21 cellular contexts compared by ENCODE assay signal in the genomic region with DNA sequence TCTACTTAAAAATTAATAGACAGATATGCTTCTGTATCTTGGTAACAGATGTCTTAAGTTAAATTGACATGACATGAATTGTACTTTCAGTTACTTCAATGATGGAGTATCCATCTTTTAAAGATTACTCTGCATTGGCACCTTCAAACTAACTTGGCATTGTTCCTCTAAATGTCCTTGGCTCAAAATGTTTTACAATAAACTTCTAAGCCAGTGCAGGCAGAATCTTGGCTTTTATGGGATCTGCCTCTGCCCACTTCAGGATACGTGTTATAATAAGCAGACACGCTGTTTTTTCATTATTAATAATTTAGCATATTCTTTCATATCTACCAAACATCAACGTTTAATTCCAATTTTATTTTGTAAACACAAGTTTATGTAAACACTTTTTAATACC.
DNase-seq lines count a peak whose midpoint lies in the region; ATAC-seq, FAIRE-seq and TF ChIP-seq lines count a peak whose summit lies in the region.
"Had no signal": no experiment of that assay in that cellular context is flagged by ENCODE, and none has a peak within 500 bp of the region (broad histone marks: within the 10 kb centered on the region; RNA-seq: fewer than 3 reads in every experiment).

No MANE protein-coding gene starts in this region.

- ATAC-seq in Right ventricle myocardium inferior (peak; percentile 31), right cardiac atrium (no peak), gastroesophageal sphincter (no peak)
- no peak for ATAC-seq in activated T-helper 17 cell treated with anti-CD3 and anti-CD28 coated beads, Interleukin-2, amount 50 U/mL, for 72 hours (replicated peaks)
- ATAC-seq: A549 had no signal

- H3K27me3 ChIP-seq in right cardiac atrium (ENCODE audit: control insufficient read depth, insufficient read depth) (no peaks in the 10 kb centered on the region), gastroesophageal sphincter (no peaks in the 10 kb centered on the region), stomach smooth muscle (ENCODE audit: control insufficient read depth in 1 of 2, insufficient read depth in 2 of 2, low read length in 2 of 2) (no peaks in the 10 kb centered on the region)

- H3K4me1 ChIP-seq in right cardiac atrium (ENCODE audit: control insufficient read depth, insufficient read depth, low read length) (no peaks in the 10 kb centered on the region), gastroesophageal sphincter (peaks cover 0 to 35% (median 0%) of the 10 kb centered on the region in 3 donors), stomach smooth muscle (ENCODE audit: control insufficient read depth, insufficient read depth, low read length) (peaks cover 2% of the 10 kb centered on the region)
- H3K4me1 ChIP-seq: A549, HAP-1 had no signal

- 47% methylated on average over 3 of the region's 3 CpGs for WGBS in right cardiac atrium
- WGBS in gastroesophageal sphincter (ENCODE audit: low coverage in 1 of 2), 2 donors: 21 to 25% methylated on average over 3 of the region's 3 CpGs

- intact Hi-C loops in Right ventricle myocardium inferior (cut with DNase I) (no loop called here), right cardiac atrium (cut with DNase I) (no loop called here)

- no peak for TF ChIP-seq POLR2A in gastroesophageal sphincter (IDR thresholded peaks at IDR 0.05)

- H3K27me3 Mint-ChIP-seq in activated T-helper 17 cell treated with anti-CD3 and anti-CD28 coated beads, Interleukin-2, amount 50 U/mL, for 72 hours: no peaks in the 10 kb centered on the region
- H3K27me3 Mint-ChIP-seq: CD4-positive, alpha-beta T cell had no signal

- H3K36me3 Mint-ChIP-seq in activated T-helper 17 cell treated with anti-CD3 and anti-CD28 coated beads, Interleukin-2, amount 50 U/mL, for 72 hours (ENCODE audit: low read depth): no peaks in the 10 kb centered on the region

- H3K9me3 ChIP-seq in right cardiac atrium (ENCODE audit: control insufficient read depth, low read length): no peaks in the 10 kb centered on the region
- H3K9me3 ChIP-seq in gastroesophageal sphincter: no peaks in the 10 kb centered on the region
- H3K9me3 ChIP-seq in stomach smooth muscle (ENCODE audit: control insufficient read depth in 2 of 2, low read length in 2 of 2): no peaks in the 10 kb centered on the region
- H3K9me3 ChIP-seq: A549 had no signal

- DNase-seq in Right ventricle myocardium inferior (ENCODE audit: missing footprints): no peak
- no peak for DNase-seq in right cardiac atrium
- DNase-seq in pons (ENCODE audit: low spot score): peak; percentile 12
- DNase-seq in urothelium cell line (ENCODE audit: low spot score): no peak
- no peak for DNase-seq in NCI-H187 treated with DMSO at 0.1 percent for 48 hours (lab: John Stamatoyannopoulos, UW)
- DNase-seq: AML-193; CD4-positive, alpha-beta T cell; DMS153; DMS79; GDM1; GM23248 had no signal

- H3K4me3 ChIP-seq in right cardiac atrium (ENCODE audit: low read length): no peak overlapping the region
- no peak overlapping the region for H3K4me3 ChIP-seq in gastroesophageal sphincter
- H3K4me3 ChIP-seq in stomach smooth muscle (ENCODE audit: low read length in 2 of 2): no peak overlapping the region
- H3K4me3 ChIP-seq: A549, GM23248, HAP-1 had no signal

- no peaks in the 10 kb centered on the region for H3K36me3 ChIP-seq in gastroesophageal sphincter
- H3K36me3 ChIP-seq in stomach smooth muscle (ENCODE audit: control insufficient read depth in 2 of 2, insufficient read depth in 2 of 2, low read length in 2 of 2): no peaks in the 10 kb centered on the region
- H3K36me3 ChIP-seq: HAP-1 had no signal

- FAIRE-seq in urothelium cell line (lab: Jason Lieb, UNC): no peak
- FAIRE-seq: A549, GM12892, GM18507, HTR-8/SVneo had no signal

- no peaks in the 10 kb centered on the region for H3K4me1 Mint-ChIP-seq in activated T-helper 17 cell treated with anti-CD3 and anti-CD28 coated beads, Interleukin-2, amount 50 U/mL, for 72 hours

- no peak overlapping the region for H3K4me3 Mint-ChIP-seq in activated T-helper 17 cell treated with anti-CD3 and anti-CD28 coated beads, Interleukin-2, amount 50 U/mL, for 72 hours
- H3K4me3 Mint-ChIP-seq: CD4-positive, alpha-beta T cell had no signal

- peaks cover 5% of the 10 kb centered on the region for H3K9me3 Mint-ChIP-seq in activated T-helper 17 cell treated with anti-CD3 and anti-CD28 coated beads, Interleukin-2, amount 50 U/mL, for 72 hours
- H3K9me3 Mint-ChIP-seq: CD4-positive, alpha-beta T cell had no signal

- TF ChIP-seq EP300 in gastroesophageal sphincter (IDR thresholded peaks at IDR 0.05): no peak

- no peak overlapping the region for H3K9ac ChIP-seq in stomach smooth muscle (ENCODE audit: low read length in 2 of 2)
- H3K9ac ChIP-seq: GM23248 had no signal

- TF ChIP-seq CTCF in gastroesophageal sphincter (IDR thresholded peaks at IDR 0.05): no peak

- no peak overlapping the region for H3K27ac Mint-ChIP-seq in activated T-helper 17 cell treated with anti-CD3 and anti-CD28 coated beads, Interleukin-2, amount 50 U/mL, for 72 hours
- H3K27ac Mint-ChIP-seq: CD4-positive, alpha-beta T cell had no signal

- H3K27ac ChIP-seq in right cardiac atrium (ENCODE audit: low read length) (no peak overlapping the region), gastroesophageal sphincter (peak overlapping the region; percentile 9 to 62 (median 38)), stomach smooth muscle (ENCODE audit: low read length) (peak overlapping the region; percentile 7)
- H3K27ac ChIP-seq: 22Rv1, A549, C4-2B, GM23248 had no signal
